Comparison of ENCODE assay signal across 15 cellular contexts in the genomic region with DNA sequence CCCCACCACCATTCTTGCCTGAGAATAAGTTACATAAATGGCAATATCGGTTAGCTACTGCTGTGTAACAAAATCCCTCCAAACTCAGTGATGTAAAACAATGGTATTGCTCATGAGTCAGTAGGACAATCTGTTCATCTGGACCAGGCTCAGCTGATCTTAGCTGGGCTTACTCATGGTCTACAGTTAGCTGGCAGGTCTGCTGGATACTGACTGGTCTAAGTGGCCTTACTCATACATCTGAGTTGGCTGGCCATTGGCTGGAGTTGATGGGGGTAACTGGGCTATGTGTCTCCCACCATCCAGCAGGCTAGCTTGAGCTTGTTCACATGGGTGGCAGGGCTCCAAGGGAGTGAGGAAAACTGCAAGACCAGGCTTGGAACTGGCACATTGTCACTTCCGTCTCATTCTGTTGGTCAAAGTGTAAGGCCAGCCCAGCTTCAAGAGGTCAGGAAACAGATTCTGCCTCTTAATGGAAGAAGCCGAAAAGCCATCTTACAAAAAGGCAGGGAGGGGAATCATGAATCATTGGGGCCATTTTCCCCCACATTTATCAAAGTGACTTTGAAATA. TPM values are rescaled to one million over a fixed set of nuclear protein-coding genes. Genes with fewer than 3 reads are reported as not detected.
"Had no signal": no experiment of that assay in that cellular context is flagged by ENCODE, and none has a peak within 500 bp of the region (broad histone marks: within the 10 kb centered on the region; RNA-seq: fewer than 3 reads in every experiment).

No MANE protein-coding gene starts in this region.

- DNase-seq: activated CD4-positive, alpha-beta T cell treated with anti-CD3 and anti-CD28 coated beads, Interleukin-2, amount 10 ng/mL, durations not matched to agents 7 days and 5 days; activated gamma-delta T cell treated with Interleukin-2 at 50 U/mL for 16 hours; activated naive CD8-positive, alpha-beta T cell treated with anti-CD3 and anti-CD28 coated beads, Interleukin-2, amount 10 ng/mL, durations not matched to agents 7 days and 5 days; aorta; esophagus squamous epithelium; foreskin melanocyte; heart left ventricle; immature natural killer cell; left cardiac atrium; pancreas; stimulated activated CD4-positive, alpha-beta T cell treated with anti-CD3 and anti-CD28 coated beads, Interleukin-15, amount 100 ng/mL, for 24 hours; stimulated activated CD4-positive, alpha-beta T cell treated with anti-CD3 and anti-CD28 coated beads, Interleukin-4, amount 100 ng/mL, for 1 hour; stimulated activated naive B cell treated with anti-CD40 and anti-IgM and Interleukin-4, amounts not matched to agents 10 μg/mL and 1 μg/mL and 100 μg/mL, for 72 hours; tibial artery had no signal

RNA-seq across cellular contexts. Expression of gene CHGA, which starts 56.7 kb away (rescaled TPM):
- total RNA-seq: activated CD4-positive, alpha-beta T cell treated with anti-CD3 and anti-CD28 coated beads, Interleukin-2, amount 10 ng/mL, durations not matched to agents 7 days and 5 days; activated naive CD8-positive, alpha-beta T cell treated with anti-CD3 and anti-CD28 coated beads, Interleukin-2, amount 10 ng/mL, durations not matched to agents 7 days and 5 days; aorta; heart left ventricle; left cardiac atrium; renal cortical epithelial cell had no signal
